In genomic region chr5:59799668-59800374, GRCh38 we compare ENCODE assay signal across 8 cellular contexts.
DNase-seq lines count a peak whose midpoint lies in the region; ATAC-seq, FAIRE-seq and TF ChIP-seq lines count a peak whose summit lies in the region.

No MANE protein-coding gene starts in this region.

- in situ Hi-C loops in Caki2 (cut with HindIII; ENCODE audit: low pct_unique_long_range_greater_than_20kb, low sequenced_read_pairs): no loop called here

- no peaks in the 10 kb centered on the region for H3K9me2 ChIP-seq in hepatocyte (replicated peaks; ENCODE audit: insufficient read depth)

- H2AFZ ChIP-seq in astrocyte (ENCODE audit: low read depth, low read length): peak overlapping the region; percentile 37
- H2AFZ ChIP-seq in hepatocyte: no peak overlapping the region

- H4K20me1 ChIP-seq in astrocyte (ENCODE audit: insufficient read depth, low read length) (no peaks in the 10 kb centered on the region), hepatocyte (ENCODE audit: insufficient read depth, poor library complexity, severe bottlenecking) (no peaks in the 10 kb centered on the region)

- no peaks in the 10 kb centered on the region for H3K79me2 ChIP-seq in astrocyte (ENCODE audit: insufficient read depth, low read length)
- H3K79me2 ChIP-seq in hepatocyte: no peaks in the 10 kb centered on the region

- peak; percentile 75 for FAIRE-seq in astrocyte (lab: Jason Lieb, UNC)

- H3K4me1 Mint-ChIP-seq in astrocyte (ENCODE audit: low read depth, unreplicated experiment): peaks cover 7% of the 10 kb centered on the region

- H3K27me3 Mint-ChIP-seq in astrocyte (ENCODE audit: low read depth, unreplicated experiment): no peaks in the 10 kb centered on the region

- H3K36me3 ChIP-seq in astrocyte (ENCODE audit: insufficient read depth, low read length): no peaks in the 10 kb centered on the region
- no peaks in the 10 kb centered on the region for H3K36me3 ChIP-seq in hepatocyte (replicated peaks; ENCODE audit: insufficient read depth, low read depth)
- no peaks in the 10 kb centered on the region for H3K36me3 ChIP-seq in sigmoid colon

- H3K9me3 ChIP-seq in astrocyte (ENCODE audit: insufficient read depth, low read depth, low read length) (no peaks in the 10 kb centered on the region), hepatocyte (ENCODE audit: low read depth) (no peaks in the 10 kb centered on the region), sigmoid colon (no peaks in the 10 kb centered on the region)

- H3K4me1 ChIP-seq in astrocyte (ENCODE audit: insufficient read depth, low read length): peaks cover 12% of the 10 kb centered on the region
- peaks cover 11% of the 10 kb centered on the region for H3K4me1 ChIP-seq in hepatocyte (ENCODE audit: insufficient read depth)
- peaks cover 0 to 28% (median 27%) of the 10 kb centered on the region in 4 donors for H3K4me1 ChIP-seq in sigmoid colon

- intact Hi-C loops in sigmoid colon (cut with DNase I): loop anchor here (1.0 to 5.0 kb wide), 4 partner anchors 293 to 913 kb away; no protein-coding TSS in a partner anchor

- H3K4me3 ChIP-seq in astrocyte (ENCODE audit: insufficient read depth, low read depth, low read length): no peak overlapping the region
- H3K4me3 ChIP-seq in hepatocyte: no peak overlapping the region
- H3K4me3 ChIP-seq in sigmoid colon: peak overlapping the region in 1 of 4 donors; percentile 22

- TF ChIP-seq POLR2A in sigmoid colon (IDR thresholded peaks at IDR 0.05): no peak

- ATAC-seq in GM18907 (IDR thresholded peaks at IDR 0.05; ENCODE audit: unreplicated experiment) (peak; percentile 51), HG03097 (IDR thresholded peaks at IDR 0.05; ENCODE audit: low FRiP score, unreplicated experiment) (peak; percentile 47)

- TF ChIP-seq CTCF in astrocyte (IDR thresholded peaks at IDR 0.05; ENCODE audit: insufficient read depth, low read depth, low read length) (peak; percentile 81), hepatocyte (IDR thresholded peaks at IDR 0.05; ENCODE audit: poor library complexity) (peak; percentile 86), sigmoid colon (IDR thresholded peaks at IDR 0.05) (peak; percentile 67 to 83 (median 74))

- H3K4me3 Mint-ChIP-seq in astrocyte (ENCODE audit: unreplicated experiment): no peak overlapping the region

- H3K4me2 ChIP-seq in astrocyte (ENCODE audit: low read length): peak overlapping the region; percentile 63
- H3K4me2 ChIP-seq in hepatocyte: peak overlapping the region; percentile 60

- WGBS in hepatocyte (ENCODE audit: low lambda C conversion rate, missing lambda C conversion rate): 25% methylated on average over 6 of the region's 6 CpGs
- 4 to 20% methylated on average over 6 of the region's 6 CpGs for WGBS in sigmoid colon, 2 donors

- no peaks in the 10 kb centered on the region for H3K9me3 Mint-ChIP-seq in astrocyte (ENCODE audit: unreplicated experiment)

- peak; percentile 56 for DNase-seq in Caki2 (ENCODE audit: low read depth)
- peak; percentile 29 for DNase-seq in NCI-H345 treated with DMSO at 0.1 percent for 48 hours (lab: John Stamatoyannopoulos, UW; ENCODE audit: unreplicated experiment)
- DNase-seq in astrocyte (ENCODE audit: low read depth): peak; percentile 18
- peak; percentile 65 for DNase-seq in hepatocyte (ENCODE audit: low spot score)
- no peak for DNase-seq in sigmoid colon
- DNase-seq in HK-2 (ENCODE audit: unreplicated experiment): no peak

- H3K27ac ChIP-seq in astrocyte (ENCODE audit: low read depth, low read length): no peak overlapping the region
- H3K27ac ChIP-seq in hepatocyte: peak overlapping the region; percentile 43
- H3K27ac ChIP-seq in sigmoid colon: peak overlapping the region in 3 of 4 donors; percentile 59 to 74 (median 64)

- peak overlapping the region; percentile 52 for H3K9ac ChIP-seq in astrocyte (ENCODE audit: low read length)

- no peak for TF ChIP-seq EP300 in sigmoid colon (IDR thresholded peaks at IDR 0.05)

- no peaks in the 10 kb centered on the region for H3K36me3 Mint-ChIP-seq in astrocyte (ENCODE audit: low read depth, unreplicated experiment)

- no peak overlapping the region for H3K27ac Mint-ChIP-seq in astrocyte (ENCODE audit: unreplicated experiment)

- H3K27me3 ChIP-seq in astrocyte (ENCODE audit: insufficient read depth, low read length): no peaks in the 10 kb centered on the region
- H3K27me3 ChIP-seq in hepatocyte: no peaks in the 10 kb centered on the region
- H3K27me3 ChIP-seq in sigmoid colon: no peaks in the 10 kb centered on the region

Comparison
In these comparisons a context has a peak if more than half of its experiments do, and no peak if none do; other contexts are left out.
1. DNase-seq: peak in Caki2 (single experiment), NCI-H345 treated with DMSO at 0.1 percent for 48 hours (single experiment), astrocyte (single experiment) and hepatocyte (single experiment); none in sigmoid colon (single experiment) and HK-2 (single experiment).
2. Peak in every context shown above with its lines, with median percentiles within 50 percentile points of each other: CTCF ChIP-seq.